ENCODE assay signal across 9 cellular contexts in the genomic region with DNA sequence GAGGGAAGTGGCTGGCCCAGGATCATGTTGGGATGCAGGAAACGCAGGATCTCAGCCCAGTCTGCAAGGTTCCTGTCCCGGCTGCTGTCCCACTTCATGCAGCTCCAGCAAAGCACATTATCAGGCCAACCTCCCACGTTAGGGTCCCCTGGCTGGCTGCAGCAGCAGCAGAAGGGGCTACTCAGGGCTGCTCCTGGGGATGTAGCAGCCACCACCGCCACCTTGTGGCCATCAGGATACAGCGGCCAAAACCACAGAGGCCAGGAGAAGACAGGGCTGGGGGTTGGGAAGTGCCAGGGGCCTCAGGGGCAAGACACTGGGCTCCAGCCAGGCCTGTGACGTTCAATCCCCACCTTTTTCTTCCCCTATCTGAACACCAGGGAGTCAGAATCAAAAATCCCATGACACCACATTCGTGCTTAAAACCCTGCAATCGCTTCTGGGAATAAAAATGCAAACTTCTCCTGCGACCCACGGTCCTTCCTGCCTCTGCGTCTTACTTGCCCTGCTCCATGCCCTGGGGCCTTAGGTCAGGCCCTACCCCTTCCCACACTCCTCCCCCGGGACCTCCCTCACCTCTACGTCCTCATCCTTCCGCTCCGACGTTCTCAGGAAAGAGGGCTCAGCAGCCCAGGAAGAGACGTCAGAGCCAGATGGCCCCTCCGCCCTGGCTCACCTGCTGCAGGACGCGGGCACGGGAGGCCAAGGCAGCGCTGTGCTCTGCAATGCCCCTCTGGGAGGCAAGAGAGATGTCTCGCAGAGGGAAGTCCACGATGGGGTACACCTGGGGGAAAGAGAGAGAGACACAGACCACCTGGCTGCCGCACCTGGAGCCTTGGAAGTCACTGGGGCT. TPM values are rescaled to one million over a fixed set of nuclear protein-coding genes. Genes with fewer than 3 reads are reported as not detected.
DNase-seq lines count a peak whose midpoint lies in the region; ATAC-seq and TF ChIP-seq lines count a peak whose summit lies in the region.
"Had no signal": no experiment of that assay in that cellular context is flagged by ENCODE, and none has a peak within 500 bp of the region (broad histone marks: within the 10 kb centered on the region; RNA-seq: fewer than 3 reads in every experiment).

No MANE protein-coding gene starts in this region.

- H2AFZ ChIP-seq in neural progenitor cell (replicated peaks), result peak overlapping the region; percentile 56

- peak overlapping the region in 1 of 7 donors; percentile 52 for H3K27ac Mint-ChIP-seq in CD4-positive, alpha-beta memory T cell
- no peak overlapping the region for H3K27ac Mint-ChIP-seq in activated T-cell treated with anti-CD3 and anti-CD28 coated beads, Interleukin-2, amount 50 U/mL, for 24 hours
- H3K27ac Mint-ChIP-seq in neural progenitor cell, result peak overlapping the region; percentile 83
- H3K27ac Mint-ChIP-seq: activated naive CD8-positive, alpha-beta T cell had no signal

- H3K36me3 ChIP-seq in CD4-positive, alpha-beta memory T cell (ENCODE audit: insufficient read depth, low read length), result no peaks in the 10 kb centered on the region
- H3K36me3 ChIP-seq in neural progenitor cell, result no peaks in the 10 kb centered on the region
- no peaks in the 10 kb centered on the region for H3K36me3 ChIP-seq in uterus

- ATAC-seq in GM18907 (IDR thresholded peaks at IDR 0.05; ENCODE audit: unreplicated experiment) (peak; percentile 92), HG03064 (IDR thresholded peaks at IDR 0.05; ENCODE audit: low read depth, unreplicated experiment) (peak; percentile 91)

- H3K27ac ChIP-seq in CD4-positive, alpha-beta memory T cell (ENCODE audit: low read depth, low read length), result no peak overlapping the region
- H3K27ac ChIP-seq in neural progenitor cell (no peak overlapping the region), uterus (no peak overlapping the region)

- H3K4me1 Mint-ChIP-seq in CD4-positive, alpha-beta memory T cell, result peaks cover 1 to 10% (median 5%) of the 10 kb centered on the region in 4 donors
- no peaks in the 10 kb centered on the region for H3K4me1 Mint-ChIP-seq in activated T-cell treated with anti-CD3 and anti-CD28 coated beads, Interleukin-2, amount 50 U/mL, for 24 hours (ENCODE audit: low read depth)
- H3K4me1 Mint-ChIP-seq in neural progenitor cell, result peaks cover 16% of the 10 kb centered on the region

- no peaks in the 10 kb centered on the region for H3K36me3 Mint-ChIP-seq in CD4-positive, alpha-beta memory T cell
- H3K36me3 Mint-ChIP-seq in activated T-cell treated with anti-CD3 and anti-CD28 coated beads, Interleukin-2, amount 50 U/mL, for 24 hours (ENCODE audit: low read depth), result no peaks in the 10 kb centered on the region
- H3K36me3 Mint-ChIP-seq in neural progenitor cell, result peaks cover 2% of the 10 kb centered on the region
- H3K36me3 Mint-ChIP-seq: activated naive CD8-positive, alpha-beta T cell had no signal

- intact Hi-C loops in CD4-positive, alpha-beta memory T cell (cut with micrococcal nuclease), result loop anchor here (10.0 kb wide), 2 partner anchors 118 to 298 kb away; a partner anchor contains a TSS
- intact Hi-C loops in uterus (cut with DNase I; ENCODE audit: low total_unique reads), result loop anchor here (5.0 kb wide), 1 partner anchor 181 kb away; no protein-coding TSS in a partner anchor

- peaks cover 0 to 2% of the 10 kb centered on the region in 2 donors for H3K27me3 Mint-ChIP-seq in CD4-positive, alpha-beta memory T cell
- peaks cover 17% of the 10 kb centered on the region for H3K27me3 Mint-ChIP-seq in activated T-cell treated with anti-CD3 and anti-CD28 coated beads, Interleukin-2, amount 50 U/mL, for 24 hours
- peaks cover 5% of the 10 kb centered on the region for H3K27me3 Mint-ChIP-seq in neural progenitor cell (ENCODE audit: insufficient read depth, low read depth)
- H3K27me3 Mint-ChIP-seq: activated naive CD8-positive, alpha-beta T cell had no signal

- H3K9me3 ChIP-seq in CD4-positive, alpha-beta memory T cell (ENCODE audit: control insufficient read depth in 1 of 2, low read length in 2 of 2), result no peaks in the 10 kb centered on the region
- H3K9me3 ChIP-seq in neural progenitor cell (ENCODE audit: low read depth), result no peaks in the 10 kb centered on the region
- no peaks in the 10 kb centered on the region for H3K9me3 ChIP-seq in uterus

- H3K9me3 Mint-ChIP-seq in CD4-positive, alpha-beta memory T cell, result peaks cover 0 to 6% (median 2%) of the 10 kb centered on the region in 8 donors
- peaks cover 5% of the 10 kb centered on the region for H3K9me3 Mint-ChIP-seq in activated T-cell treated with anti-CD3 and anti-CD28 coated beads, Interleukin-2, amount 50 U/mL, for 24 hours
- H3K9me3 Mint-ChIP-seq in neural progenitor cell, result peaks cover 10% of the 10 kb centered on the region

- no peaks in the 10 kb centered on the region for H3K4me1 ChIP-seq in CD4-positive, alpha-beta memory T cell (ENCODE audit: insufficient read depth, low read length)
- peaks cover 12% of the 10 kb centered on the region for H3K4me1 ChIP-seq in neural progenitor cell
- peaks cover 0 to 2% of the 10 kb centered on the region in 2 donors for H3K4me1 ChIP-seq in uterus

- peak in 2 of 5 donors; percentile 14 to 22 for DNase-seq in CD4-positive, alpha-beta memory T cell
- DNase-seq in NCI-H510A (lab: John Stamatoyannopoulos, UW) (peak; percentile 32), foreskin fibroblast (peak; percentile 50 to 86), neural progenitor cell (ENCODE audit: low spot score) (peak; percentile 89), uterus (peak; percentile 54 to 74)
- peak; percentile 47 for DNase-seq in activated T-cell treated with anti-CD3 and anti-CD28 coated beads, Interleukin-2, amount 50 U/mL, for 24 hours

- POLR2A ChIA-PET in CD4-positive, alpha-beta memory T cell (lab: Charles Lee; ENCODE audit: partially characterized antibody), result no interaction called here

- no peaks in the 10 kb centered on the region for H3K79me2 ChIP-seq in neural progenitor cell (ENCODE audit: low read depth)

- no peak for TF ChIP-seq POLR2A in uterus (IDR thresholded peaks at IDR 0.05)

- no peaks in the 10 kb centered on the region for H3F3A ChIP-seq in neural progenitor cell (ENCODE audit: low read depth)

- TF ChIP-seq CTCF in foreskin fibroblast (IDR thresholded peaks at IDR 0.05; ENCODE audit: low read depth, low read length), result peak; percentile 82
- TF ChIP-seq CTCF in neural progenitor cell (IDR thresholded peaks at IDR 0.05), result peak; percentile 96
- TF ChIP-seq CTCF in uterus (IDR thresholded peaks at IDR 0.05), result peak; percentile 84 to 93 (median 88)

- no peaks in the 10 kb centered on the region for H3K27me3 ChIP-seq in CD4-positive, alpha-beta memory T cell (ENCODE audit: insufficient read depth, low read length)
- no peaks in the 10 kb centered on the region for H3K27me3 ChIP-seq in neural progenitor cell
- H3K27me3 ChIP-seq in uterus, result no peaks in the 10 kb centered on the region

- H3K4me3 Mint-ChIP-seq in CD4-positive, alpha-beta memory T cell, result peak overlapping the region in 5 of 8 donors; percentile 1 to 80 (median 35)
- H3K4me3 Mint-ChIP-seq in activated T-cell treated with anti-CD3 and anti-CD28 coated beads, Interleukin-2, amount 50 U/mL, for 24 hours, result no peak overlapping the region
- no peak overlapping the region for H3K4me3 Mint-ChIP-seq in neural progenitor cell
- H3K4me3 Mint-ChIP-seq: activated naive CD8-positive, alpha-beta T cell had no signal

- no peak overlapping the region for H3K4me2 ChIP-seq in neural progenitor cell

- no peaks in the 10 kb centered on the region for H4K20me1 ChIP-seq in neural progenitor cell (ENCODE audit: low read depth)

- CTCF ChIA-PET in CD4-positive, alpha-beta memory T cell (lab: Charles Lee; ENCODE audit: partially characterized antibody), result interaction anchor here (0.6 to 1.1 kb wide), 3 partner anchors 10 to 114 kb away, joined by 3 to 4 read pairs (median 3); no protein-coding TSS in a partner anchor

- H3K9ac ChIP-seq in neural progenitor cell, result no peak overlapping the region

- H3K4me3 ChIP-seq in CD4-positive, alpha-beta memory T cell (ENCODE audit: low read length in 2 of 2), result no peak overlapping the region
- H3K4me3 ChIP-seq in foreskin fibroblast (ENCODE audit: low read depth in 1 of 2, low read length in 2 of 2), result no peak overlapping the region
- H3K4me3 ChIP-seq in neural progenitor cell, result no peak overlapping the region
- no peak overlapping the region for H3K4me3 ChIP-seq in uterus

RNA-seq across cellular contexts. Expression of a gene that starts 21.5 kb away (rescaled TPM):
- total RNA-seq in CD4-positive, alpha-beta memory T cell, result not detected
- polyA plus RNA-seq in CD4-positive, alpha-beta memory T cell, result not detected
- 0.22 and 0.37 TPM in 2 replicates for total RNA-seq in neural progenitor cell (ENCODE audit: low replicate concordance)
- total RNA-seq in uterus, result 1 to 10 TPM in 1 of 4 donors, under 1 TPM in 1, not detected in 2; 0.70 to 1.5 TPM

Comparison
In these comparisons a context has a peak if more than half of its experiments do, and no peak if none do; other contexts are left out.
1. H3K4me3 Mint-ChIP-seq: peak in CD4-positive, alpha-beta memory T cell (5 of 8); none in activated T-cell treated with anti-CD3 and anti-CD28 coated beads, Interleukin-2, amount 50 U/mL, for 24 hours (single experiment) and neural progenitor cell (single experiment).
2. Peak in every context shown above with its lines, with median percentiles within 50 percentile points of each other: CTCF ChIP-seq.